ENCODE assay signal across 1 cellular context in genomic region chr22:50251472-50252054, GRCh38.
TF ChIP-seq lines count a peak whose summit lies in the region.

No MANE protein-coding gene starts in this region.

TF ChIP-seq in HepG2, 621 proteins besides CTCF, POLR2A, EP300 and RAD21 (continues in another document):
- no peak for TF ChIP-seq AHR (CRISPR knock-in tag; IDR thresholded peaks at IDR 0.05)
- TF ChIP-seq SUZ12 (IDR thresholded peaks at IDR 0.05; ENCODE audit: low read depth, low read length) = no peak
- peak; percentile 34 for TF ChIP-seq RBM39 (IDR thresholded peaks at IDR 0.05; ENCODE audit: low read depth, low read length, poor library complexity, severe bottlenecking)
- TF ChIP-seq ETV5 (CRISPR knock-in tag; IDR thresholded peaks at IDR 0.05; ENCODE audit: borderline replicate concordance) = no peak
- TF ChIP-seq ZBTB14 (CRISPR knock-in tag; IDR thresholded peaks at IDR 0.05) = no peak
- TF ChIP-seq TP53 (CRISPR knock-in tag; conservative IDR thresholded peaks at IDR 0.05) = no peak
- no peak for TF ChIP-seq TERF1 (CRISPR knock-in tag; IDR thresholded peaks at IDR 0.05)
- 0 out of 2 replicates have a peak, but pooled peaks have one; percentile 30 for TF ChIP-seq EEA1 (CRISPR knock-in tag; IDR thresholded peaks at IDR 0.05; ENCODE audit: borderline replicate concordance)
- TF ChIP-seq AGO2 (optimal IDR thresholded peaks at IDR 0.05; ENCODE audit: low read depth, low read length) = peak; percentile 48
- no peak for TF ChIP-seq ZNF382 (CRISPR knock-in tag; IDR thresholded peaks at IDR 0.05; ENCODE audit: borderline replicate concordance)
- no peak for TF ChIP-seq ARHGAP35 (CRISPR knock-in tag; IDR thresholded peaks at IDR 0.05; ENCODE audit: borderline replicate concordance)
- no peak for TF ChIP-seq HBP1 (CRISPR knock-in tag; IDR thresholded peaks at IDR 0.05; ENCODE audit: low read depth)
- TF ChIP-seq GLI4 (CRISPR knock-in tag; IDR thresholded peaks at IDR 0.05; ENCODE audit: borderline replicate concordance) = no peak
- no peak for TF ChIP-seq NR2F6 (IDR thresholded peaks at IDR 0.05)
- no peak for TF ChIP-seq NR2F6 (CRISPR knock-in tag; IDR thresholded peaks at IDR 0.05)
- TF ChIP-seq PCBP1 (IDR thresholded peaks at IDR 0.05; ENCODE audit: borderline replicate concordance, low read depth, low read length) = no peak
- no peak for TF ChIP-seq TRAFD1 (CRISPR knock-in tag; IDR thresholded peaks at IDR 0.05; ENCODE audit: borderline replicate concordance)
- TF ChIP-seq FOXA3 (CRISPR knock-in tag; IDR thresholded peaks at IDR 0.05) = no peak
- TF ChIP-seq GABPA (IDR thresholded peaks at IDR 0.05; ENCODE audit: low read depth, low read length) = no peak
- TF ChIP-seq GABPA (CRISPR knock-in tag; IDR thresholded peaks at IDR 0.05; ENCODE audit: low read depth) = no peak
- no peak for TF ChIP-seq YEATS2 (CRISPR knock-in tag; IDR thresholded peaks at IDR 0.05; ENCODE audit: borderline replicate concordance)
- TF ChIP-seq ESRRA (CRISPR knock-in tag; IDR thresholded peaks at IDR 0.05; ENCODE audit: low read depth) = no peak
- no peak for TF ChIP-seq MAF1 (CRISPR knock-in tag; IDR thresholded peaks at IDR 0.05; ENCODE audit: borderline replicate concordance)
- no peak for TF ChIP-seq KLF16 (CRISPR knock-in tag; IDR thresholded peaks at IDR 0.05)
- TF ChIP-seq ELF4 (CRISPR knock-in tag; IDR thresholded peaks at IDR 0.05; ENCODE audit: borderline replicate concordance) = no peak
- no peak for TF ChIP-seq MAFK (conservative IDR thresholded peaks at IDR 0.05 in 1 of 2, IDR thresholded peaks at IDR 0.05 in 1 of 2; ENCODE audit: low read length in 2 of 2)
- TF ChIP-seq HDAC1 (CRISPR knock-in tag; IDR thresholded peaks at IDR 0.05) = peak; percentile 4; the same call in 1 of the 2 replicates
- no peak for TF ChIP-seq MTF1 (CRISPR knock-in tag; IDR thresholded peaks at IDR 0.05)
- no peak for TF ChIP-seq ZNF496 (CRISPR knock-in tag; IDR thresholded peaks at IDR 0.05; ENCODE audit: insufficient replicate concordance)
- no peak for TF ChIP-seq ZMYM4 (CRISPR knock-in tag; IDR thresholded peaks at IDR 0.05)
- TF ChIP-seq ELK4 (CRISPR knock-in tag; IDR thresholded peaks at IDR 0.05; ENCODE audit: borderline replicate concordance) = no peak
- TF ChIP-seq ZNF879 (CRISPR knock-in tag; IDR thresholded peaks at IDR 0.05) = no peak
- TF ChIP-seq ZFP91 (CRISPR knock-in tag; IDR thresholded peaks at IDR 0.05; ENCODE audit: borderline replicate concordance) = no peak; the same call in 1 of the 2 replicates
- TF ChIP-seq ZNF230 (CRISPR knock-in tag; IDR thresholded peaks at IDR 0.05) = 0 out of 2 replicates have a peak, but pooled peaks have one; percentile 31
- peak; percentile 5; the same call in 1 of the 2 replicates for TF ChIP-seq ZNF543 (CRISPR knock-in tag; IDR thresholded peaks at IDR 0.05)
- no peak for TF ChIP-seq IRX3 (CRISPR knock-in tag; IDR thresholded peaks at IDR 0.05; ENCODE audit: borderline replicate concordance, low read depth)
- 0 out of 2 replicates have a peak, but pooled peaks have one; percentile 3 for TF ChIP-seq MEIS1 (CRISPR knock-in tag; IDR thresholded peaks at IDR 0.05; ENCODE audit: borderline replicate concordance)
- peak; percentile 27 for TF ChIP-seq HNRNPLL (IDR thresholded peaks at IDR 0.05; ENCODE audit: low read depth, low read length, poor library complexity, severe bottlenecking)
- no peak for TF ChIP-seq REXO4 (CRISPR knock-in tag; IDR thresholded peaks at IDR 0.05; ENCODE audit: borderline replicate concordance)
- TF ChIP-seq ZNF331 (CRISPR knock-in tag; IDR thresholded peaks at IDR 0.05) = no peak
- TF ChIP-seq MAFG (CRISPR knock-in tag; IDR thresholded peaks at IDR 0.05) = no peak
- TF ChIP-seq ATF3 (CRISPR knock-in tag; IDR thresholded peaks at IDR 0.05) = no peak
- TF ChIP-seq MATR3 (CRISPR knock-in tag; IDR thresholded peaks at IDR 0.05) = no peak
- TF ChIP-seq ZBED4 (CRISPR knock-in tag; IDR thresholded peaks at IDR 0.05; ENCODE audit: borderline replicate concordance) = no peak
- TF ChIP-seq DNMT1 (CRISPR knock-in tag; IDR thresholded peaks at IDR 0.05) = no peak
- no peak for TF ChIP-seq LBX2 (CRISPR knock-in tag; IDR thresholded peaks at IDR 0.05; ENCODE audit: borderline replicate concordance)
- no peak for TF ChIP-seq HHEX (CRISPR knock-in tag; IDR thresholded peaks at IDR 0.05)
- no peak for TF ChIP-seq ZFP36L2 (CRISPR knock-in tag; IDR thresholded peaks at IDR 0.05)
- TF ChIP-seq ZNF160 (CRISPR knock-in tag; IDR thresholded peaks at IDR 0.05) = no peak
- TF ChIP-seq ATF4 (CRISPR knock-in tag; IDR thresholded peaks at IDR 0.05) = no peak
- no peak for TF ChIP-seq ZNF3 (CRISPR knock-in tag; IDR thresholded peaks at IDR 0.05)
- no peak; the same call in 1 of the 2 replicates for TF ChIP-seq GFI1 (CRISPR knock-in tag; IDR thresholded peaks at IDR 0.05; ENCODE audit: borderline replicate concordance)
- TF ChIP-seq MXI1 (IDR thresholded peaks at IDR 0.05; ENCODE audit: borderline replicate concordance, low read depth, low read length) = no peak
